11 cellular contexts compared by ENCODE assay signal in the genomic region with DNA sequence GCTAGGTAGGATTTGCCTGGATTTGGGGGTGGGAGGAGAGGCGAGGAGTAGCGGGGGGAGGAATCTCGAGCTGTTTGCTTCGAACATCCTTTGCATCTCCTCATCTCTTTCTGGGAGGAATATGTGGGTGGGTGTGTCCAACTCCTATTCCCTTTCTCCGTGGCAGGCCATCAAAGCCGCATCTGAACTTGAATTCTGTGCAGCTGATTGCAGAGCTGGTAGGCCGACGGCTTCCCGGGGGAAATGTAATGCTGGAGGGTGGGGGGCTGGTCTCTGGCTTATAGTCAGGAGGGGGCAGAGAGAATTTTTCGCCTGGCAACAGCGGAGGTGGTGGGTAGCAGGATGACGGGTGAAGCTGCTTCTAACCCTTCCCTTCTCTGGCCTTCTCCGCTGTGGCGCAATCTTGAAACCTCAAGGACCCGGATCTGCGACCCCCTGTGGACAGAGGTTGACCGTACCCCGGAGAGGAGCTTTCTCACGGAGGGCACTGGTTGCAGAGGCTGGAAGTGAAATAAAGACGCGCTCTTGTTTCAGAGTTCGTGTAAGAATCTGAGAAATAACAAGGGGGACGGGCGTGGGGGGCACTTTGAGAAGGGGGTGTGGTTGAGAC. TPM values are rescaled to one million over a fixed set of nuclear protein-coding genes. Genes with fewer than 3 reads are reported as not detected.
DNase-seq lines count a peak whose midpoint lies in the region; ATAC-seq and TF ChIP-seq lines count a peak whose summit lies in the region.
"Had no signal": no experiment of that assay in that cellular context is flagged by ENCODE, and none has a peak within 500 bp of the region (broad histone marks: within the 10 kb centered on the region; RNA-seq: fewer than 3 reads in every experiment).

No MANE protein-coding gene starts in this region.

- WGBS in hepatocyte (ENCODE audit: low lambda C conversion rate, missing lambda C conversion rate) = 48% methylated on average over 24 of the region's 24 CpGs

- H3K4me2 ChIP-seq in hepatocyte = peak overlapping the region; percentile 80

- H3K27me3 ChIP-seq in hepatocyte = peaks cover 26% of the 10 kb centered on the region

- no peak for ATAC-seq in stimulated activated memory B cell treated with anti-CD40 and anti-IgM and Interleukin-4, amounts not matched to agents 10 μg/mL and 1 μg/mL and 100 μg/mL, for 72 hours
- no peak for ATAC-seq in HG02623 (IDR thresholded peaks at IDR 0.05; ENCODE audit: unreplicated experiment)
- ATAC-seq in left lobe of liver = no peak

- no peaks in the 10 kb centered on the region for H3K79me2 ChIP-seq in hepatocyte

- peak overlapping the region; percentile 74 for H3K4me3 ChIP-seq in SK-N-MC
- H3K4me3 ChIP-seq in hepatocyte = no peak overlapping the region

- H3K27me3 Mint-ChIP-seq in T-helper 1 cell treated with Interleukin-12 subunit alpha and Interleukin-12 subunit beta and Interleukin-4 antibody, amounts not matched to agents 30 μg/mL and 1 μg/mL, for 36 hours (ENCODE audit: low read depth) = peaks cover 72% of the 10 kb centered on the region
- peaks cover 56% of the 10 kb centered on the region for H3K27me3 Mint-ChIP-seq in stimulated activated memory B cell treated with anti-CD40 and anti-IgM and Interleukin-4, amounts not matched to agents 10 μg/mL and 1 μg/mL and 100 μg/mL, for 72 hours

- H3K27ac ChIP-seq in SK-N-MC (no peak overlapping the region), hepatocyte (no peak overlapping the region)

- no peaks in the 10 kb centered on the region for H4K20me1 ChIP-seq in hepatocyte (ENCODE audit: insufficient read depth, poor library complexity, severe bottlenecking)

- peak overlapping the region; percentile 21 for H3K4me3 Mint-ChIP-seq in T-helper 1 cell treated with Interleukin-12 subunit alpha and Interleukin-12 subunit beta and Interleukin-4 antibody, amounts not matched to agents 30 μg/mL and 1 μg/mL, for 36 hours
- peak overlapping the region; percentile 86 for H3K4me3 Mint-ChIP-seq in stimulated activated memory B cell treated with anti-CD40 and anti-IgM and Interleukin-4, amounts not matched to agents 10 μg/mL and 1 μg/mL and 100 μg/mL, for 72 hours

- no peak overlapping the region for H3K27ac Mint-ChIP-seq in T-helper 1 cell treated with Interleukin-12 subunit alpha and Interleukin-12 subunit beta and Interleukin-4 antibody, amounts not matched to agents 30 μg/mL and 1 μg/mL, for 36 hours
- H3K27ac Mint-ChIP-seq in stimulated activated memory B cell treated with anti-CD40 and anti-IgM and Interleukin-4, amounts not matched to agents 10 μg/mL and 1 μg/mL and 100 μg/mL, for 72 hours = peak overlapping the region; percentile 71

- H2AFZ ChIP-seq in hepatocyte = no peak overlapping the region

- TF ChIP-seq CTCF in hepatocyte (IDR thresholded peaks at IDR 0.05; ENCODE audit: poor library complexity) = no peak

- H3K9me3 Mint-ChIP-seq in T-helper 1 cell treated with Interleukin-12 subunit alpha and Interleukin-12 subunit beta and Interleukin-4 antibody, amounts not matched to agents 30 μg/mL and 1 μg/mL, for 36 hours = no peaks in the 10 kb centered on the region
- no peaks in the 10 kb centered on the region for H3K9me3 Mint-ChIP-seq in stimulated activated memory B cell treated with anti-CD40 and anti-IgM and Interleukin-4, amounts not matched to agents 10 μg/mL and 1 μg/mL and 100 μg/mL, for 72 hours

- peaks cover 2% of the 10 kb centered on the region for H3K4me1 Mint-ChIP-seq in T-helper 1 cell treated with Interleukin-12 subunit alpha and Interleukin-12 subunit beta and Interleukin-4 antibody, amounts not matched to agents 30 μg/mL and 1 μg/mL, for 36 hours (ENCODE audit: low read depth)
- peaks cover 30% of the 10 kb centered on the region for H3K4me1 Mint-ChIP-seq in stimulated activated memory B cell treated with anti-CD40 and anti-IgM and Interleukin-4, amounts not matched to agents 10 μg/mL and 1 μg/mL and 100 μg/mL, for 72 hours

- H3K36me3 ChIP-seq in SK-N-MC (ENCODE audit: insufficient read depth, low read length) (no peaks in the 10 kb centered on the region), hepatocyte (replicated peaks; ENCODE audit: insufficient read depth, low read depth) (no peaks in the 10 kb centered on the region)

- H3K9ac ChIP-seq in SK-N-MC (ENCODE audit: insufficient read length) = no peak overlapping the region

- DNase-seq in T-helper 1 cell = no peak
- no peak for DNase-seq in SK-N-MC (ENCODE audit: low read depth, low spot score)
- no peak for DNase-seq in hepatocyte (ENCODE audit: low spot score)
- no peak for DNase-seq in stimulated activated CD4-positive, alpha-beta T cell treated with anti-CD3 and anti-CD28 coated beads, Interleukin-15, amount 100 ng/mL, for 24 hours
- DNase-seq in left lobe of liver (ENCODE audit: low spot score) = no peak
- DNase-seq: Karpas-422 had no signal

- no peaks in the 10 kb centered on the region for H3K36me3 Mint-ChIP-seq in T-helper 1 cell treated with Interleukin-12 subunit alpha and Interleukin-12 subunit beta and Interleukin-4 antibody, amounts not matched to agents 30 μg/mL and 1 μg/mL, for 36 hours (ENCODE audit: low read depth)
- H3K36me3 Mint-ChIP-seq in stimulated activated memory B cell treated with anti-CD40 and anti-IgM and Interleukin-4, amounts not matched to agents 10 μg/mL and 1 μg/mL and 100 μg/mL, for 72 hours = no peaks in the 10 kb centered on the region
- H3K36me3 Mint-ChIP-seq: CD4-positive, CD25-positive, alpha-beta regulatory T cell had no signal

- H3K4me1 ChIP-seq in hepatocyte (ENCODE audit: insufficient read depth) = no peaks in the 10 kb centered on the region

- no peaks in the 10 kb centered on the region for H3K9me3 ChIP-seq in SK-N-MC (ENCODE audit: low read depth, low read length)
- no peaks in the 10 kb centered on the region for H3K9me3 ChIP-seq in hepatocyte (ENCODE audit: low read depth)

- H3K9me2 ChIP-seq in hepatocyte (replicated peaks; ENCODE audit: insufficient read depth) = no peaks in the 10 kb centered on the region

RNA-seq across cellular contexts. Expression of a gene that starts 0.7 kb away (rescaled TPM):
- 0.16 and 0.17 TPM in 2 replicates for total RNA-seq in hepatocyte
- 0.08 TPM in 1 of 2 replicates, not detected in the other for polyA plus RNA-seq in hepatocyte
- not detected for total RNA-seq in left lobe of liver
- total RNA-seq: ureter had no signal
